In genomic region chr19:56617531-56617930, GRCh38 we compare ENCODE assay signal across 33 cellular contexts. TPM values are rescaled to one million over a fixed set of nuclear protein-coding genes. Genes with fewer than 3 reads are reported as not detected.
"Had no signal": no experiment of that assay in that cellular context is flagged by ENCODE, and none has a peak within 500 bp of the region (broad histone marks: within the 10 kb centered on the region; RNA-seq: fewer than 3 reads in every experiment).

No MANE protein-coding gene starts in this region.

- H3K27ac ChIP-seq: adrenal gland, body of pancreas, breast epithelium, Peyer's patch, SK-N-MC had no signal

- H3K4me3 ChIP-seq: adrenal gland, body of pancreas, breast epithelium, MG63, Peyer's patch, SK-N-MC had no signal

- H3K9me3 ChIP-seq: adrenal gland had no signal

- H3K4me1 ChIP-seq: adrenal gland, body of pancreas, breast epithelium, Peyer's patch had no signal

- DNase-seq: activated CD4-positive, alpha-beta T cell treated with anti-CD3 and anti-CD28 coated beads for 36 hours; activated CD4-positive, alpha-beta T cell treated with anti-CD3 and anti-CD28 coated beads, Interleukin-2, amount 10 ng/mL, durations not matched to agents 7 days and 5 days; activated CD4-positive, alpha-beta T cell treated with anti-CD3 and anti-CD28 coated beads, Interleukin-2, amount 50 U/mL, for 48 hours; activated CD8-positive, alpha-beta T cell treated with anti-CD3 and anti-CD28 coated beads, Interleukin-2, amount 10 ng/mL, durations not matched to agents 7 days and 5 days; activated gamma-delta T cell; activated naive CD4-positive, alpha-beta T cell treated with anti-CD3 and anti-CD28 coated beads for 36 hours; activated T-cell treated with anti-CD3 and anti-CD28 coated beads, Interleukin-2, amount 50 U/mL, for 24 hours; adrenal gland; body of pancreas; caudate nucleus; cerebellar nuclear complex; Karpas-422; KBM-7; MG63; NCI-H1048; NCI-H1105 treated with DMSO at 0.1 percent for 48 hours; NCI-H1436; NCI-H1694; NCI-H1930; NCI-H2081 treated with DMSO at 0.1 percent for 48 hours; NCI-H345; NCI-H524 treated with DMSO at 0.1 percent for 48 hours; PC-3; Peyer's patch; RPMI8226 had no signal

- ATAC-seq: activated CD4-positive, alpha-beta T cell treated with anti-CD3 and anti-CD28 coated beads for 36 hours; activated CD4-positive, CD25-positive, alpha-beta regulatory T cell treated with anti-CD3 and anti-CD28 coated beads, Interleukin-2, amount 50 U/mL, for 24 hours; activated CD8-positive, alpha-beta T cell treated with anti-CD3 and anti-CD28 coated beads, Interleukin-2, amount 10 ng/mL, durations not matched to agents 7 days and 5 days; activated naive CD4-positive, alpha-beta T cell treated with anti-CD3 and anti-CD28 coated beads, Interleukin-2, amount 50 U/mL, for 72 hours; body of pancreas; PC-3; WTC11 had no signal

- H3K27me3 ChIP-seq: adrenal gland, body of pancreas, breast epithelium, MG63, Peyer's patch had no signal

RNA-seq across cellular contexts. Expression of gene SMIM17, which starts 25.4 kb away (rescaled TPM):
- total RNA-seq: activated CD4-positive, alpha-beta T cell treated with anti-CD3 and anti-CD28 coated beads for 36 hours; activated naive CD4-positive, alpha-beta T cell treated with anti-CD3 and anti-CD28 coated beads for 36 hours; activated T-helper 2 cell treated with anti-CD3 and anti-CD28 coated beads, Interferon-gamma antibody, Interleukin-2, Interleukin-4, amounts not matched to agents 10 μg/mL and 5 μg/mL and 100 μg/mL, durations not matched to agents 14 hours and 24 hours and 36 hours; body of pancreas; PC-3 had no signal

RNA-seq across cellular contexts. Expression of gene ZNF835, which starts 54.0 kb away (rescaled TPM):
- total RNA-seq: astrocyte, NCI-H460, PC-3 had no signal
